In the genomic region with DNA sequence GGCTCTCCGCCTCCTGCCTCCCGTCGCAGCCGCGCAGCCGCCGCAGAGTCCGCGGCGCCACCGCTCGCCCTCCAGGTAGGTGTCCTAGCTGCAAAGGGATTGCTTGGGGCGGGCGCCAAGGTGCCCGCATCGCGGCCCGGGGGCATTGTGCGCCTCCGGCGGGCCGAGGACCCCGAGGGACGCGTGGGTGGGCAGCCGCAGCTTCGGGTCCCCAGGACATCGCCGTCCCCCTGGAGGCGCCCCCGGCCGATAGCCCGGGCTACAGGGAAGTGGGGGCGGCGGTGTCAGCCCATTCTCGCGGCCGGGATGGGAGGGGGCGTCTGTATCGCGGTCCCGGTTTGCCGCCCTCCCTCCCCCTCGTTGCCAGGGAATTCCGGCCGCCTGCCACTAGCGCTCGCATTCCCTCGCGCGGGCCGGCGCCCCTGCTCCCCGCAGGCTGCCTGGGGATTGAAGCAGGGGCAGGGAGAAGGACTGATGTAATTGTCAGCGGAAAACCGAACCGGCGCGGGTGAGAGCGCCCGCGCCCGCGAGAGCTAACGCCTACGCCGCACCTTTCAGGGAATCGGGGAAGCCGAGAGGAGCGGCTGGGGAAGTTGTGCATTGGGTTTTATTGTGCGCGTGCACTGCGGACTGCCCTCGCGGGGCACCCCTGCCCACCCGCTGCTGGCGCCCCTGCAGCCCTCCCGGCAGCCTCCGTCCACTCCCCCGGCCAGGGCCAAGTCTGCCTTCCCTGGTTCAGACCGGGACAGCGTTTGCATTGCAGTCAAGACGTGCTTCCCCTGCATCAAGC, we compare ENCODE assay signal across 8 cellular contexts. TPM values are rescaled to one million over a fixed set of nuclear protein-coding genes. Genes with fewer than 3 reads are reported as not detected.
DNase-seq lines count a peak whose midpoint lies in the region; ATAC-seq and TF ChIP-seq lines count a peak whose summit lies in the region.

No MANE protein-coding gene starts in this region.

- H3K4me3 Mint-ChIP-seq in neural progenitor cell: peak overlapping the region; percentile 94

- peaks cover 22% of the 10 kb centered on the region for H3K79me2 ChIP-seq in neural progenitor cell (ENCODE audit: low read depth)

- H3K4me2 ChIP-seq in neural progenitor cell: peak overlapping the region; percentile 88

- H3K9me3 ChIP-seq in neural progenitor cell (ENCODE audit: low read depth): no peaks in the 10 kb centered on the region

- H3K27ac ChIP-seq in neural progenitor cell: no peak overlapping the region

- H3K27me3 Mint-ChIP-seq in neural progenitor cell (ENCODE audit: insufficient read depth, low read depth): peaks cover 21% of the 10 kb centered on the region

- peak; percentile 3 for TF ChIP-seq CTCF in neural progenitor cell (IDR thresholded peaks at IDR 0.05)

- peaks cover 31% of the 10 kb centered on the region for H3K4me1 Mint-ChIP-seq in neural progenitor cell

- no peaks in the 10 kb centered on the region for H3K9me3 Mint-ChIP-seq in neural progenitor cell

- H3K9ac ChIP-seq in neural progenitor cell: peak overlapping the region; percentile 48

- DNase-seq in NCI-H2196 (lab: John Stamatoyannopoulos, UW; ENCODE audit: unreplicated experiment): peak; percentile 36
- no peak for DNase-seq in NCI-H2196 treated with DMSO at 0.1 percent for 48 hours (lab: John Stamatoyannopoulos, UW; ENCODE audit: unreplicated experiment)
- DNase-seq in NCI-H226: peak; percentile 25
- peak; percentile 12 for DNase-seq in activated naive CD4-positive, alpha-beta T cell treated with anti-CD3 and anti-CD28 coated beads, Interleukin-2, amount 50 U/mL, for 16 hours
- peak; percentile 34 for DNase-seq in globus pallidus (ENCODE audit: low spot score)
- peak; percentile 77 for DNase-seq in neural progenitor cell (ENCODE audit: low spot score)
- no peak for DNase-seq in NCI-H1048 (lab: John Stamatoyannopoulos, UW)

- no peaks in the 10 kb centered on the region for H3K36me3 ChIP-seq in neural progenitor cell

- H3K4me1 ChIP-seq in neural progenitor cell: peaks cover 30% of the 10 kb centered on the region

- peaks cover 33% of the 10 kb centered on the region for H3K27me3 ChIP-seq in neural progenitor cell

- H3F3A ChIP-seq in neural progenitor cell (ENCODE audit: low read depth): peaks cover 32% of the 10 kb centered on the region

- H4K20me1 ChIP-seq in neural progenitor cell (ENCODE audit: low read depth): peaks cover 15% of the 10 kb centered on the region

- peak overlapping the region; percentile 100 for H2AFZ ChIP-seq in neural progenitor cell (replicated peaks)

- peak overlapping the region; percentile 50 for H3K27ac Mint-ChIP-seq in neural progenitor cell

- ATAC-seq in HG02763 (IDR thresholded peaks at IDR 0.05; ENCODE audit: unreplicated experiment): peak; percentile 9

- H3K4me3 ChIP-seq in neural progenitor cell: peak overlapping the region; percentile 100

- no peaks in the 10 kb centered on the region for H3K36me3 Mint-ChIP-seq in neural progenitor cell

RNA-seq across cellular contexts. Expression of a gene that starts 0.5 kb away (rescaled TPM):
- 14.0 and 14.8 TPM in 2 replicates for total RNA-seq in neural progenitor cell (ENCODE audit: low replicate concordance)

Comparison
In these comparisons a context has a peak if more than half of its experiments do, and no peak if none do; other contexts are left out.
1. DNase-seq: peak in NCI-H2196 (single experiment), NCI-H226 (single experiment), activated naive CD4-positive, alpha-beta T cell treated with anti-CD3 and anti-CD28 coated beads, Interleukin-2, amount 50 U/mL, for 16 hours (single experiment), globus pallidus (single experiment) and neural progenitor cell (single experiment); none in NCI-H2196 treated with DMSO at 0.1 percent for 48 hours (single experiment) and NCI-H1048 (single experiment).